24 cellular contexts compared by ENCODE assay signal in genomic region chr3:146499701-146500100, GRCh38. TPM values are rescaled to one million over a fixed set of nuclear protein-coding genes. Genes with fewer than 3 reads are reported as not detected.
DNase-seq lines count a peak whose midpoint lies in the region; ATAC-seq, FAIRE-seq and TF ChIP-seq lines count a peak whose summit lies in the region.
"Had no signal": no experiment of that assay in that cellular context is flagged by ENCODE, and none has a peak within 500 bp of the region (broad histone marks: within the 10 kb centered on the region; RNA-seq: fewer than 3 reads in every experiment).

No MANE protein-coding gene starts in this region.

- H3K27me3 ChIP-seq in Panc1 (ENCODE audit: control insufficient read depth, insufficient read depth, low read length) (no peaks in the 10 kb centered on the region), transverse colon (no peaks in the 10 kb centered on the region)

- in situ Hi-C loops in Panc1 (cut with HindIII; ENCODE audit: low pct_unique_long_range_greater_than_20kb, low sequenced_read_pairs): no loop called here
- in situ Hi-C loops in transverse colon (cut with MboI; ENCODE audit: low pct_ligation_motif_present in 1 of 4, low pct_unique_long_range_greater_than_20kb in 1 of 4, low sequenced_read_pairs in 3 of 4): no loop called here

- ATAC-seq in Panc1 (no peak), left colon (peak; percentile 65), GM18511 (IDR thresholded peaks at IDR 0.05; ENCODE audit: unreplicated experiment) (no peak), GM18502 (IDR thresholded peaks at IDR 0.05; ENCODE audit: poor library complexity, unreplicated experiment) (no peak)
- ATAC-seq: GM23338 had no signal

- POLR2A ChIA-PET in Panc1 (lab: Charles Lee): interaction anchor here (0.7 kb wide), 2 partner anchors 7 to 13 kb away, joined by 14 to 16 read pairs; no protein-coding TSS in a partner anchor

- H3K4me3 ChIP-seq in Panc1 (ENCODE audit: low read depth in 2 of 2, low read length in 2 of 2) (no peak overlapping the region), transverse colon (no peak overlapping the region)
- H3K4me3 ChIP-seq: GM23338, HAP-1 had no signal

- DNase-seq in Panc1 (ENCODE audit: low read depth, low spot score): no peak
- DNase-seq in left colon: no peak
- DNase-seq in transverse colon: no peak
- DNase-seq: C1 segment of cervical spinal cord; Calu3; CD4-positive, alpha-beta memory T cell; COR-L47; DMS53; DMS79 treated with DMSO at 0.1 percent for 48 hours; GF-D8; HFFc6 had no signal

- TF ChIP-seq CTCF in Panc1 (IDR thresholded peaks at IDR 0.05): no peak
- no peak for TF ChIP-seq CTCF in transverse colon (IDR thresholded peaks at IDR 0.05)

- WGBS in transverse colon (ENCODE audit: low coverage in 1 of 2), 2 donors: 47 to 50% methylated on average over 1 of the region's 1 CpG

- intact Hi-C loops in Panc1 (cut with micrococcal nuclease; ENCODE audit: unreplicated experiment): no loop called here
- intact Hi-C loops in left colon (cut with DNase I, micrococcal nuclease): no loop called here
- intact Hi-C loops in transverse colon (cut with DNase I; ENCODE audit: low total_unique reads): no loop called here

- H3K4me1 ChIP-seq in Panc1 (ENCODE audit: control insufficient read depth, insufficient read depth, low read length) (peaks cover 7% of the 10 kb centered on the region; the same call in 1 of the 2 replicates), transverse colon (peaks cover 3 to 42% (median 25%) of the 10 kb centered on the region in 4 donors)

- no peak for TF ChIP-seq EP300 in transverse colon (IDR thresholded peaks at IDR 0.05; ENCODE audit: low read depth)

- H3K36me3 ChIP-seq in Panc1 (ENCODE audit: control insufficient read depth, insufficient read depth, low read length): no peaks in the 10 kb centered on the region
- no peaks in the 10 kb centered on the region for H3K36me3 ChIP-seq in transverse colon
- H3K36me3 ChIP-seq: HAP-1 had no signal

- TF ChIP-seq POLR2A in transverse colon (IDR thresholded peaks at IDR 0.05): no peak

- FAIRE-seq in colon (lab: Jason Lieb, UNC): peak; percentile 31
- FAIRE-seq: GM12891, GM19239, H54 had no signal

- no TSS peak for BruUV-seq in Panc1 (replicated peaks; lab: Mats Ljungman, UMichigan)

- H3K9me3 ChIP-seq in Panc1 (ENCODE audit: control insufficient read depth, insufficient read depth, low read depth, low read length) (no peaks in the 10 kb centered on the region), transverse colon (no peaks in the 10 kb centered on the region)
- H3K9me3 ChIP-seq: HAP-1 had no signal

- CTCF ChIA-PET in Panc1 (lab: Charles Lee): no interaction called here

- H3K27ac ChIP-seq in Panc1 (ENCODE audit: low read length) (0 out of 2 replicates have a peak overlapping the region, but pooled peaks have one; percentile 6), transverse colon (peak overlapping the region; percentile 45 to 69 (median 60))

RNA-seq across cellular contexts. Expression of gene PLSCR2, which starts 30.3 kb away (rescaled TPM):
- 0.54 TPM for total RNA-seq in Panc1 (2021; ENCODE audit: unreplicated experiment)
- polyA plus RNA-seq in Panc1 (2012; ENCODE audit: insufficient read length): 0.40 TPM
- 1 to 10 TPM in 1 of 2 donors, under 1 TPM in 1; 0.70 to 2.7 TPM for total RNA-seq in left colon
- 1 to 10 TPM in 2 of 4 donors, not detected in 2; 1.3 to 2.9 TPM for total RNA-seq in transverse colon
- total RNA-seq: A172, A673, Daoy, G401, GM23338, HFFc6 had no signal
- polyA plus RNA-seq: BJ had no signal

RNA-seq across cellular contexts. Expression of gene PLSCR1, which starts 44.7 kb away (rescaled TPM):
- total RNA-seq in Panc1 (2021; ENCODE audit: unreplicated experiment): 52.7 TPM
- polyA plus RNA-seq in Panc1 (2012; ENCODE audit: insufficient read length): 21.1 TPM
- 100 to 1,000 TPM; 168 to 292 TPM for total RNA-seq in left colon
- total RNA-seq in transverse colon: 100 to 1,000 TPM; 101 to 333 (median 214) TPM
- total RNA-seq: G401 had no signal
